31 cellular contexts compared by ENCODE assay signal in the genomic region with DNA sequence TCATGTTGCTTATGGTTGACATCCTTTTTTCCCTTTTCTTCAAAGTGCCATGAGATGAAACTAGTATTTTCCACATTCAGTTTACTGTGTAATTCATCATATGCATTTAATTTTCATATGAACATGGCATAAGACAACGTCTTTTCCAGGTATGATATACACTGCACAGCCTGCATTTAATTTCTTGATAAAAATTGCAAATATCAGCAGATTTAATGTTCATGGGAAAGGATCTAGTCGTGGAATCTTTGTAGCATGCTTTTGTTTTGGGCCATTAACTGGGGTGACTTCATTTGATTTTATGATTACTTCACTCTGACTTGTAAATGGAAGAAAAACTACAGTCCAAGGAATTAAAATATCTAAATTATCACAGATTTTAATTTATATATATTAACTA.
DNase-seq lines count a peak whose midpoint lies in the region; ATAC-seq, FAIRE-seq and TF ChIP-seq lines count a peak whose summit lies in the region.
"Had no signal": no experiment of that assay in that cellular context is flagged by ENCODE, and none has a peak within 500 bp of the region (broad histone marks: within the 10 kb centered on the region; RNA-seq: fewer than 3 reads in every experiment).

No MANE protein-coding gene starts in this region.

- no peak for DNase-seq in HepG2 (ENCODE audit: low spot score)
- no peak for DNase-seq in right lobe of liver
- DNase-seq in A549 (ENCODE audit: low read depth in 1 of 2, low spot score in 1 of 2), result no peak
- no peak for DNase-seq in IMR-90
- DNase-seq in colonic mucosa, result no peak
- DNase-seq: 8988T; ACHN; AML-193; BE2C; C1 segment of cervical spinal cord; Caco-2; Calu3; CD4-positive, alpha-beta memory T cell; CD4-positive, alpha-beta T cell; CD4-positive, CD25-positive, alpha-beta regulatory T cell; CD8-positive, alpha-beta memory T cell; CD8-positive, alpha-beta T cell; COR-L47; DMS 273 treated with DMSO at 0.1 percent for 48 hours; DMS153; DMS53; DMS79; DMS79 treated with DMSO at 0.1 percent for 48 hours; DND-41; EL had no signal

- BruUV-seq in HepG2 (replicated peaks; lab: Mats Ljungman, UMichigan), result no TSS peak
- no TSS peak for BruUV-seq in IMR-90 (replicated peaks; lab: Mats Ljungman, UMichigan)

- no peaks in the 10 kb centered on the region for H3K79me2 ChIP-seq in HepG2 (ENCODE audit: insufficient read depth, low read length)

- H2BK20ac ChIP-seq in IMR-90 (ENCODE audit: low read depth, low read length), result no peak overlapping the region

- H3K27me3 ChIP-seq in HepG2 (ENCODE audit: control insufficient read depth in 1 of 2, insufficient read depth in 2 of 2, low read length in 2 of 2), result no peaks in the 10 kb centered on the region
- H3K27me3 ChIP-seq in right lobe of liver, result no peaks in the 10 kb centered on the region
- H3K27me3 ChIP-seq in IMR-90 (ENCODE audit: control insufficient read depth, insufficient read depth, low read length), result no peaks in the 10 kb centered on the region
- H3K27me3 ChIP-seq in colonic mucosa, result no peaks in the 10 kb centered on the region
- H3K27me3 ChIP-seq: BE2C; BLaER1; BLaER1 treated with 17β-estradiol and CSF1 and Interleukin-3, amounts not matched to agents 10 nM and 100 nM had no signal

- dilution Hi-C loops in IMR-90 (cut with HindIII; ENCODE audit: low sequenced_read_pairs, unreplicated experiment), result no loop called here

- H3K9ac ChIP-seq in HepG2 (ENCODE audit: insufficient read depth, low read depth, low read length) (no peak overlapping the region), IMR-90 (ENCODE audit: low read depth, low read length) (no peak overlapping the region), colonic mucosa (ENCODE audit: low read depth in 2 of 2, low read length in 2 of 2) (no peak overlapping the region)
- H3K9ac ChIP-seq: BLaER1; BLaER1 treated with 17β-estradiol and CSF1 and Interleukin-3, amounts not matched to agents 10 nM and 100 nM had no signal

- no peak overlapping the region for H3K23ac ChIP-seq in IMR-90 (ENCODE audit: low read depth, low read length)

- H3K36me3 ChIP-seq in HepG2 (replicated peaks in 1 of 2; ENCODE audit: control insufficient read depth in 1 of 2, insufficient read depth in 2 of 2, low read length in 2 of 2) (no peaks in the 10 kb centered on the region), right lobe of liver (no peaks in the 10 kb centered on the region), IMR-90 (ENCODE audit: control insufficient read depth, insufficient read depth, low read length) (no peaks in the 10 kb centered on the region), colonic mucosa (no peaks in the 10 kb centered on the region)
- H3K36me3 ChIP-seq: BE2C; BLaER1; BLaER1 treated with 17β-estradiol and CSF1 and Interleukin-3, amounts not matched to agents 10 nM and 100 nM had no signal

- no peak overlapping the region for H2AK5ac ChIP-seq in IMR-90 (ENCODE audit: low read depth, low read length)

- no peak overlapping the region for H3K14ac ChIP-seq in IMR-90 (replicated peaks; ENCODE audit: low read depth, low read length)

- TF ChIP-seq RAD21 in HepG2 (CRISPR knock-in tag; IDR thresholded peaks at IDR 0.05), result no peak
- no peak for TF ChIP-seq RAD21 in A549 (conservative IDR thresholded peaks at IDR 0.05 in 1 of 2, IDR thresholded peaks at IDR 0.05 in 1 of 2)
- TF ChIP-seq RAD21 in IMR-90 (IDR thresholded peaks at IDR 0.05; ENCODE audit: low read length), result no peak

- POLR2A ChIA-PET in HepG2 (lab: Yijun Ruan, JAX), result no interaction called here
- POLR2A ChIA-PET in A549 (lab: Yijun Ruan, JAX), result no interaction called here
- POLR2A ChIA-PET in IMR-90 (lab: Charles Lee; ENCODE audit: unreplicated experiment), result no interaction called here

- no peak overlapping the region for H4K8ac ChIP-seq in IMR-90 (ENCODE audit: low read depth in 2 of 2, low read length in 2 of 2)

- H3K4me2 ChIP-seq in HepG2 (ENCODE audit: low read depth, low read length), result no peak overlapping the region
- no peak overlapping the region for H3K4me2 ChIP-seq in A549
- H3K4me2 ChIP-seq in IMR-90 (ENCODE audit: low read depth, low read length), result no peak overlapping the region
- H3K4me2 ChIP-seq: BLaER1; BLaER1 treated with 17β-estradiol and CSF1 and Interleukin-3, amounts not matched to agents 10 nM and 100 nM had no signal

- H3K4me1 ChIP-seq in HepG2 (ENCODE audit: insufficient read depth, low read length), result no peaks in the 10 kb centered on the region
- peaks cover 0 to 2% (median 0%) of the 10 kb centered on the region in 4 donors for H3K4me1 ChIP-seq in right lobe of liver
- H3K4me1 ChIP-seq in A549, result no peaks in the 10 kb centered on the region
- no peaks in the 10 kb centered on the region for H3K4me1 ChIP-seq in IMR-90 (ENCODE audit: control insufficient read depth, insufficient read depth, low read length)
- H3K4me1 ChIP-seq in colonic mucosa, result no peaks in the 10 kb centered on the region
- H3K4me1 ChIP-seq: BE2C; BLaER1; BLaER1 treated with 17β-estradiol and CSF1 and Interleukin-3, amounts not matched to agents 10 nM and 100 nM; Caco-2 had no signal

- no peak overlapping the region for H4K91ac ChIP-seq in IMR-90 (ENCODE audit: insufficient read depth, low read depth, low read length)

- no peak overlapping the region for H2BK15ac ChIP-seq in IMR-90 (ENCODE audit: low read depth, low read length)

- no peaks in the 10 kb centered on the region for H3K79me1 ChIP-seq in IMR-90 (ENCODE audit: low read depth in 1 of 2, low read length in 2 of 2)

- TF ChIP-seq CTCF in HepG2 (CRISPR knock-in tag; IDR thresholded peaks at IDR 0.05) (no peak), right lobe of liver (IDR thresholded peaks at IDR 0.05) (no peak), A549 (IDR thresholded peaks at IDR 0.05) (no peak), IMR-90 (conservative IDR thresholded peaks at IDR 0.05; ENCODE audit: low read depth, low read length) (no peak), colonic mucosa (IDR thresholded peaks at IDR 0.05) (no peak)

- no peak for TF ChIP-seq EP300 in HepG2 (IDR thresholded peaks at IDR 0.05; ENCODE audit: low read depth in 2 of 2, low read length in 2 of 2)
- no peak for TF ChIP-seq EP300 in HepG2 (CRISPR knock-in tag; IDR thresholded peaks at IDR 0.05; ENCODE audit: borderline replicate concordance)
- no peak for TF ChIP-seq EP300 in A549 (IDR thresholded peaks at IDR 0.05)

- no peak overlapping the region for H3K4me3 ChIP-seq in HepG2 (replicated peaks in 1 of 3; ENCODE audit: insufficient read depth in 1 of 3, low read depth in 2 of 3, low read length in 3 of 3)
- H3K4me3 ChIP-seq in right lobe of liver, result no peak overlapping the region
- no peak overlapping the region for H3K4me3 ChIP-seq in A549
- no peak overlapping the region for H3K4me3 ChIP-seq in IMR-90 (ENCODE audit: insufficient read depth, low read depth, low read length)
- no peak overlapping the region for H3K4me3 ChIP-seq in colonic mucosa
- H3K4me3 ChIP-seq: BLaER1; BLaER1 treated with 17β-estradiol and CSF1 and Interleukin-3, amounts not matched to agents 10 nM and 100 nM had no signal

- H4K20me1 ChIP-seq in HepG2 (ENCODE audit: insufficient read depth, low read length), result no peaks in the 10 kb centered on the region
- H4K20me1 ChIP-seq in IMR-90 (ENCODE audit: insufficient read depth, low read length), result no peaks in the 10 kb centered on the region
- H4K20me1 ChIP-seq: BLaER1; BLaER1 treated with 17β-estradiol and CSF1 and Interleukin-3, amounts not matched to agents 10 nM and 100 nM had no signal

- FAIRE-seq in HepG2 (lab: Jason Lieb, UNC), result no peak
- FAIRE-seq in A549 (lab: Jason Lieb, UNC), result no peak
- FAIRE-seq: D721Med had no signal

- H2AFZ ChIP-seq in HepG2 (ENCODE audit: low read length) (no peak overlapping the region), IMR-90 (replicated peaks; ENCODE audit: low read length, poor library complexity) (no peak overlapping the region)

- no peak overlapping the region for H3K18ac ChIP-seq in IMR-90 (ENCODE audit: low read depth, low read length)

- no peaks in the 10 kb centered on the region for H3K9me1 ChIP-seq in IMR-90 (ENCODE audit: insufficient read depth, low read length)

- intact Hi-C loops in HepG2 (cut with micrococcal nuclease; ENCODE audit: unreplicated experiment) (no loop called here), right lobe of liver (cut with DNase I) (no loop called here), IMR-90 (cut with micrococcal nuclease) (no loop called here), colonic mucosa (cut with DNase I) (no loop called here)

- H2BK5ac ChIP-seq in IMR-90 (ENCODE audit: low read depth, low read length, poor library complexity, severe bottlenecking), result no peak overlapping the region

- TF ChIP-seq POLR2A in HepG2 (IDR thresholded peaks at IDR 0.05; ENCODE audit: insufficient read depth in 1 of 2, low read depth in 2 of 2, low read length in 2 of 2) (no peak), right lobe of liver (IDR thresholded peaks at IDR 0.05) (no peak), A549 (IDR thresholded peaks at IDR 0.05; ENCODE audit: low read length) (no peak), IMR-90 (IDR thresholded peaks at IDR 0.05; ENCODE audit: low read depth, low read length) (no peak)

- H3K27ac ChIP-seq in HepG2 (ENCODE audit: extremely low read length, insufficient read depth, low read length), result no peak overlapping the region
- no peak overlapping the region for H3K27ac ChIP-seq in right lobe of liver
- no peak overlapping the region for H3K27ac ChIP-seq in A549
- H3K27ac ChIP-seq in IMR-90 (ENCODE audit: insufficient read depth, low read length), result no peak overlapping the region
- no peak overlapping the region for H3K27ac ChIP-seq in colonic mucosa
- H3K27ac ChIP-seq: 22Rv1; BLaER1; BLaER1 treated with 17β-estradiol and CSF1 and Interleukin-3, amounts not matched to agents 10 nM and 100 nM; C4-2B had no signal

- CTCF ChIA-PET in HepG2 (lab: Yijun Ruan, JAX; ENCODE audit: low intra/inter-chr PET ratio, low total read pairs) (no interaction called here), A549 (lab: Yijun Ruan, JAX) (no interaction called here), IMR-90 (lab: Yijun Ruan, JAX) (no interaction called here)

- no peak overlapping the region for H2BK120ac ChIP-seq in IMR-90 (ENCODE audit: low read depth, low read length)

- H3K9me3 ChIP-seq in HepG2 (ENCODE audit: low read length) (no peaks in the 10 kb centered on the region), right lobe of liver (no peaks in the 10 kb centered on the region), A549 (no peaks in the 10 kb centered on the region), IMR-90 (ENCODE audit: control insufficient read depth, insufficient read depth, low read length) (no peaks in the 10 kb centered on the region), colonic mucosa (no peaks in the 10 kb centered on the region)
- H3K9me3 ChIP-seq: BE2C; BLaER1; BLaER1 treated with 17β-estradiol and CSF1 and Interleukin-3, amounts not matched to agents 10 nM and 100 nM; Caco-2 had no signal

- no peak overlapping the region for H2AK9ac ChIP-seq in IMR-90 (replicated peaks; ENCODE audit: low read depth, low read length, poor library complexity)

- 4% methylated on average over 2 of the region's 2 CpGs for WGBS in HepG2 (ENCODE audit: low lambda C conversion rate)
- 27% methylated on average over 2 of the region's 2 CpGs for WGBS in right lobe of liver (ENCODE audit: insufficient coverage, low coverage, low lambda C conversion rate, missing lambda C conversion rate)
- 3% methylated on average over 2 of the region's 2 CpGs for whole genome bisulfite sequencing in A549 (ENCODE audit: missing lambda C conversion rate)
- no CpG with 5 or more reads among the region's 2 CpGs for WGBS in IMR-90 (ENCODE audit: extremely low coverage in 2 of 2, insufficient read length in 1 of 2), 2 experiments

- H3K56ac ChIP-seq in IMR-90 (ENCODE audit: extremely low read depth, insufficient read depth, low read length), result no peak overlapping the region

- no peak for ATAC-seq in HepG2
- ATAC-seq in right lobe of liver, result no peak
- no peak for ATAC-seq in A549
- no peak for ATAC-seq in IMR-90 (ENCODE audit: low read depth)
- ATAC-seq in GM21786 (IDR thresholded peaks at IDR 0.05; ENCODE audit: unreplicated experiment), result no peak
- ATAC-seq: CD8-positive, alpha-beta T cell had no signal

- in situ Hi-C loops in HepG2 (cut with HindIII; ENCODE audit: extremely low pct_ligation_motif_present, low pct_unique_long_range_greater_than_20kb), result no loop called here
- in situ Hi-C loops in IMR-90 (cut with MboI; ENCODE audit: low sequenced_read_pairs), result no loop called here

- H3K4ac ChIP-seq in IMR-90 (ENCODE audit: low read depth, low read length), result no peak overlapping the region

- no peak overlapping the region for H4K5ac ChIP-seq in IMR-90 (ENCODE audit: low read depth, low read length)

Comparison
In these comparisons a context has a peak if more than half of its experiments do, and no peak if none do; other contexts are left out.
1. Of the 38 proteins assayed by ChIP-seq in both HepG2 and A549: peak only in HepG2: none; only in A549: none; in both: MAFK; in neither: 37.